In the genomic region with DNA sequence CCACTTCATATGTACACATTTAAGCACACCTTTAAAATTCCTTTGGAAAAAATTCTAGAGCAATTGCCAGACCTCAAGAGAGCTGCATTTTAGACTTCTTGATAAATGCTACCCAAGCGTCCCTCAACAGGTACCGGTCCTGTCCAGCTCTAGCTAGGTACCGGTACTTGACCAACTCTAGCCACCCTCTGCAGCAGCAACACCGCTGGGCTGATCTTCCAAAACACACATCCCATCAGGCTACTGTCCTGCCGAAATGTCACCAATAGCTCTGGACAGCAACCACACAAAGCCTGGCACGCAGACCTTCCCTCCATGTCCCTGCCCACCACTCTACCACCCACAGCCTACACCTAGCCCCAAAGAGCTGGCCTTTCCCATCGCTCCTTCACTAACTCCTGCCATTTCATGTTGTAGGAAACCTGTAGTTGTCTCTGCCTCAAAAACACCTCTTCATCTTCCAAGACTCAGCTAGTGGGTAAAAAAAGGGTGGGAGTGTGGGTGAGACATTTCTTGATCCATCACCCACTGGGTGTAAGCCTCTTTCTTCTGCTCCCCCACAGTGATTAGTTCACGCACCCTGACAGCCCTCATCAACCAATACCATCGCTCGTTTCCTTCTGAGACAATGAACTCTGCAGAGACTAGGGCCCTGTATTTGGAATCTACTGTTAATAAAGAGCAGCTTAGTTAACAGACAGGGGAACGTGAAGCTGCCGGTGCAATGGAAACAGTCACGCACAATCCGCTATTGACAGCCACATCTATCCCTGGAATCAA, we compare ENCODE assay signal across 11 cellular contexts. TPM values are rescaled to one million over a fixed set of nuclear protein-coding genes. Genes with fewer than 3 reads are reported as not detected.
DNase-seq lines count a peak whose midpoint lies in the region; ATAC-seq and TF ChIP-seq lines count a peak whose summit lies in the region.
"Had no signal": no experiment of that assay in that cellular context is flagged by ENCODE, and none has a peak within 500 bp of the region (broad histone marks: within the 10 kb centered on the region; RNA-seq: fewer than 3 reads in every experiment).

No MANE protein-coding gene starts in this region.

- no TSS peak for BruUV-seq in OCI-LY7 (replicated peaks; lab: Mats Ljungman, UMichigan)

- H3K9me3 Mint-ChIP-seq in activated CD4-positive, alpha-beta T cell treated with anti-CD3 and anti-CD28 coated beads, Interleukin-2, amount 10 ng/mL, durations not matched to agents 7 days and 5 days: no peaks in the 10 kb centered on the region
- H3K9me3 Mint-ChIP-seq in central memory CD8-positive, alpha-beta T cell: no peaks in the 10 kb centered on the region

- H3K27me3 Mint-ChIP-seq in activated CD4-positive, alpha-beta T cell treated with anti-CD3 and anti-CD28 coated beads, Interleukin-2, amount 10 ng/mL, durations not matched to agents 7 days and 5 days: no peaks in the 10 kb centered on the region
- no peaks in the 10 kb centered on the region for H3K27me3 Mint-ChIP-seq in central memory CD8-positive, alpha-beta T cell

- intact Hi-C loops in OCI-LY7 (cut with micrococcal nuclease; ENCODE audit: unreplicated experiment): loop anchor here (2.0 kb wide), 1 partner anchor 46 kb away; no protein-coding TSS in a partner anchor

- H3K79me2 ChIP-seq in OCI-LY7 (ENCODE audit: insufficient read depth, low read depth, low read length) (peaks cover 7% of the 10 kb centered on the region; the same call in 1 of the 2 replicates), smooth muscle cell (ENCODE audit: low read depth) (peaks cover 100% of the 10 kb centered on the region)

- H3K36me3 ChIP-seq in OCI-LY7 (ENCODE audit: insufficient read depth, low read length) (no peaks in the 10 kb centered on the region), smooth muscle cell (ENCODE audit: low read depth) (no peaks in the 10 kb centered on the region)

- H3K4me2 ChIP-seq in OCI-LY7 (ENCODE audit: low read length): peak overlapping the region; percentile 72
- H3K4me2 ChIP-seq in smooth muscle cell: peak overlapping the region; percentile 88

- no peak for ATAC-seq in central memory CD8-positive, alpha-beta T cell (replicated peaks; ENCODE audit: extremely low read depth, poor library complexity, severe bottlenecking)
- ATAC-seq in HG03342 (IDR thresholded peaks at IDR 0.05; ENCODE audit: unreplicated experiment): no peak
- ATAC-seq: SK-N-SH treated with all-trans-retinoic acid at 6 μM for 48 hours had no signal

- CTCF ChIA-PET in activated CD4-positive, alpha-beta T cell treated with anti-CD3 and anti-CD28 coated beads, Interleukin-2, amount 10 ng/mL, durations not matched to agents 7 days and 5 days (lab: Charles Lee): interaction anchor here (0.8 to 1.9 kb wide), 13 partner anchors 10 to 123 kb away, joined by 3 to 7 read pairs (median 4); no protein-coding TSS in a partner anchor
- CTCF ChIA-PET in OCI-LY7 (lab: Charles Lee; ENCODE audit: unreplicated experiment): no interaction called here

- POLR2A ChIA-PET in activated CD4-positive, alpha-beta T cell treated with anti-CD3 and anti-CD28 coated beads, Interleukin-2, amount 10 ng/mL, durations not matched to agents 7 days and 5 days (lab: Charles Lee): no interaction called here
- POLR2A ChIA-PET in OCI-LY7 (lab: Charles Lee): interaction anchor here (0.5 to 2.2 kb wide), 7 partner anchors 9 to 322 kb away, joined by 3 to 6 read pairs (median 4); no protein-coding TSS in a partner anchor

- H3K9me3 ChIP-seq in OCI-LY7 (ENCODE audit: low read length): no peaks in the 10 kb centered on the region
- H3K9me3 ChIP-seq in smooth muscle cell (replicated peaks; ENCODE audit: low read depth): no peaks in the 10 kb centered on the region

- no peak overlapping the region for H3K9ac ChIP-seq in smooth muscle cell (ENCODE audit: low read depth)

- H3K27ac ChIP-seq in OCI-LY7 (ENCODE audit: low read depth, low read length, poor library complexity, severe bottlenecking): no peak overlapping the region
- peak overlapping the region; percentile 74 for H3K27ac ChIP-seq in smooth muscle cell (ENCODE audit: low read depth)

- peaks cover 36% of the 10 kb centered on the region for H3K36me3 Mint-ChIP-seq in activated CD4-positive, alpha-beta T cell treated with anti-CD3 and anti-CD28 coated beads, Interleukin-2, amount 10 ng/mL, durations not matched to agents 7 days and 5 days (ENCODE audit: low read depth)
- peaks cover 6% of the 10 kb centered on the region for H3K36me3 Mint-ChIP-seq in central memory CD8-positive, alpha-beta T cell (ENCODE audit: insufficient read depth)

- H3K9me2 ChIP-seq in OCI-LY7 (ENCODE audit: insufficient read depth, low read length): no peaks in the 10 kb centered on the region

- peaks cover 2% of the 10 kb centered on the region; the same call in 1 of the 2 replicates for H4K20me1 ChIP-seq in OCI-LY7 (ENCODE audit: insufficient read depth, low read length)
- peaks cover 100% of the 10 kb centered on the region for H4K20me1 ChIP-seq in smooth muscle cell (ENCODE audit: low read depth)

- H3K27me3 ChIP-seq in smooth muscle cell (ENCODE audit: low read depth): no peaks in the 10 kb centered on the region

- H3K4me3 ChIP-seq in OCI-LY7 (ENCODE audit: low read depth, low read length, poor library complexity, severe bottlenecking) (no peak overlapping the region), smooth muscle cell (no peak overlapping the region)

- peaks cover 35% of the 10 kb centered on the region for H3F3A ChIP-seq in smooth muscle cell (ENCODE audit: low read depth)

- no peak for TF ChIP-seq CTCF in OCI-LY7 (conservative IDR thresholded peaks at IDR 0.05; ENCODE audit: low read length)
- TF ChIP-seq CTCF in smooth muscle cell (IDR thresholded peaks at IDR 0.05; ENCODE audit: borderline replicate concordance, insufficient read depth, poor library complexity, severe bottlenecking): no peak

- H3K4me1 Mint-ChIP-seq in activated CD4-positive, alpha-beta T cell treated with anti-CD3 and anti-CD28 coated beads, Interleukin-2, amount 10 ng/mL, durations not matched to agents 7 days and 5 days: peaks cover 94% of the 10 kb centered on the region
- H3K4me1 Mint-ChIP-seq in central memory CD8-positive, alpha-beta T cell: peaks cover 79% of the 10 kb centered on the region

- WGBS in smooth muscle cell (ENCODE audit: low lambda C conversion rate): 77% methylated on average over 14 of the region's 14 CpGs

- H3K4me3 Mint-ChIP-seq in activated CD4-positive, alpha-beta T cell treated with anti-CD3 and anti-CD28 coated beads, Interleukin-2, amount 10 ng/mL, durations not matched to agents 7 days and 5 days: peak overlapping the region; percentile 60
- H3K4me3 Mint-ChIP-seq in central memory CD8-positive, alpha-beta T cell: peak overlapping the region; percentile 74

- no peak overlapping the region for H2AFZ ChIP-seq in OCI-LY7 (ENCODE audit: low read length)
- H2AFZ ChIP-seq in smooth muscle cell (ENCODE audit: low read depth): no peak overlapping the region

- H3K4me1 ChIP-seq in OCI-LY7 (ENCODE audit: insufficient read depth, low read length, poor library complexity, severe bottlenecking) (peaks cover 49% of the 10 kb centered on the region), smooth muscle cell (ENCODE audit: low read depth) (peaks cover 47% of the 10 kb centered on the region)

- DNase-seq in activated CD4-positive, alpha-beta T cell treated with anti-CD3 and anti-CD28 coated beads, Interleukin-2, amount 10 ng/mL, durations not matched to agents 7 days and 5 days: no peak
- DNase-seq in activated CD4-positive, alpha-beta T cell treated with anti-CD3 and anti-CD28 coated beads for 1 hour: no peak
- DNase-seq in OCI-LY7 (ENCODE audit: low spot score) (no peak), smooth muscle cell (lab: John Stamatoyannopoulos, UW; ENCODE audit: unreplicated experiment) (no peak), A172 (ENCODE audit: low spot score) (no peak), foreskin melanocyte (no peak)
- DNase-seq in central memory CD8-positive, alpha-beta T cell (ENCODE audit: low spot score in 2 of 2): no peak
- DNase-seq: DMS79 treated with DMSO at 0.1 percent for 48 hours, NCI-H82 had no signal

- H3K27ac Mint-ChIP-seq in activated CD4-positive, alpha-beta T cell treated with anti-CD3 and anti-CD28 coated beads, Interleukin-2, amount 10 ng/mL, durations not matched to agents 7 days and 5 days: peak overlapping the region; percentile 76
- peak overlapping the region; percentile 93 for H3K27ac Mint-ChIP-seq in central memory CD8-positive, alpha-beta T cell (ENCODE audit: low read depth)

RNA-seq across cellular contexts. Expression of gene CHSY1, which starts 6.8 kb away (rescaled TPM):
- total RNA-seq in activated CD4-positive, alpha-beta T cell treated with anti-CD3 and anti-CD28 coated beads, Interleukin-2, amount 10 ng/mL, durations not matched to agents 7 days and 5 days: 10 to 100 TPM; 32.5 to 39.6 TPM
- total RNA-seq in OCI-LY7 (2014; rRNA removed; shearing (Covaris generic)): 3.2 and 5.0 TPM in 2 replicates
- total RNA-seq in OCI-LY7 (2022): 11.4 and 14.3 TPM in 2 replicates
- total RNA-seq in smooth muscle cell: 123 and 155 TPM in 2 replicates
- 71.8 and 106 TPM in 2 replicates for polyA plus RNA-seq in smooth muscle cell
- 21.9 and 22.4 TPM in 2 replicates for total RNA-seq in A172 (2014; rRNA removed; shearing (Covaris generic))

RNA-seq across cellular contexts. Expression of gene SELENOS, which starts 32.2 kb away (rescaled TPM):
- total RNA-seq in activated CD4-positive, alpha-beta T cell treated with anti-CD3 and anti-CD28 coated beads, Interleukin-2, amount 10 ng/mL, durations not matched to agents 7 days and 5 days: 10 to 100 TPM; 29.1 to 29.7 TPM
- 29.1 and 31.1 TPM in 2 replicates for total RNA-seq in OCI-LY7 (2014; rRNA removed; shearing (Covaris generic))
- total RNA-seq in OCI-LY7 (2022): 36.1 and 36.5 TPM in 2 replicates
- total RNA-seq in smooth muscle cell: 108 and 114 TPM in 2 replicates
- polyA plus RNA-seq in smooth muscle cell: 130 and 142 TPM in 2 replicates
- 61.8 and 83.1 TPM in 2 replicates for total RNA-seq in A172 (2014; rRNA removed; shearing (Covaris generic))

RNA-seq across cellular contexts. Expression of gene SNRPA1, which starts 50.0 kb away (rescaled TPM):
- 100 to 1,000 TPM in 1 of 2 experiments, 10 to 100 TPM in 1; 92.8 to 109 TPM for total RNA-seq in activated CD4-positive, alpha-beta T cell treated with anti-CD3 and anti-CD28 coated beads, Interleukin-2, amount 10 ng/mL, durations not matched to agents 7 days and 5 days
- total RNA-seq in OCI-LY7 (2014; rRNA removed; shearing (Covaris generic)): 54.3 and 70.9 TPM in 2 replicates
- total RNA-seq in OCI-LY7 (2022) (176 and 180 TPM in 2 replicates), smooth muscle cell (24.0 and 47.1 TPM in 2 replicates)
- polyA plus RNA-seq in smooth muscle cell: 96.9 and 99.0 TPM in 2 replicates
- total RNA-seq in A172 (2014; rRNA removed; shearing (Covaris generic)): 51.2 and 62.6 TPM in 2 replicates
